In genomic region chr1:23452011-23452411, GRCh38 we compare ENCODE assay signal across 8 cellular contexts. TPM values are rescaled to one million over a fixed set of nuclear protein-coding genes. Genes with fewer than 3 reads are reported as not detected.
A peak's percentile ranks its signal among the peaks of the same experiment; 100 is the strongest.
DNase-seq lines count a peak whose midpoint lies in the region; ATAC-seq and TF ChIP-seq lines count a peak whose summit lies in the region.

No MANE protein-coding gene starts in this region.

- H4K20me1 ChIP-seq in neural progenitor cell (ENCODE audit: low read depth) = no peaks in the 10 kb centered on the region

- H3K79me2 ChIP-seq in neural progenitor cell (ENCODE audit: low read depth) = no peaks in the 10 kb centered on the region

- no peak for TF ChIP-seq CTCF in CD8-positive, alpha-beta T cell (IDR thresholded peaks at IDR 0.05)
- no peak for TF ChIP-seq CTCF in left lung (IDR thresholded peaks at IDR 0.05)
- TF ChIP-seq CTCF in GM10248 (IDR thresholded peaks at IDR 0.05; ENCODE audit: control extremely low read depth, extremely low read depth, low read depth, missing control alignments) = no peak
- no peak for TF ChIP-seq CTCF in neural progenitor cell (IDR thresholded peaks at IDR 0.05)

- H3K4me1 ChIP-seq in CD8-positive, alpha-beta T cell (ENCODE audit: insufficient read depth, low read length) = peaks cover 14% of the 10 kb centered on the region
- H3K4me1 ChIP-seq in left lung (peaks cover 3 to 14% of the 10 kb centered on the region in 2 donors), neural progenitor cell (no peaks in the 10 kb centered on the region)

- H3K4me1 Mint-ChIP-seq in CD8-positive, alpha-beta T cell (ENCODE audit: low read depth) = peaks cover 21% of the 10 kb centered on the region
- peaks cover 18% of the 10 kb centered on the region for H3K4me1 Mint-ChIP-seq in activated T-cell treated with anti-CD3 and anti-CD28 coated beads, Interleukin-2, amount 50 U/mL, for 24 hours (ENCODE audit: low read depth)
- no peaks in the 10 kb centered on the region for H3K4me1 Mint-ChIP-seq in neural progenitor cell

- peak overlapping the region; percentile 39 for H3K4me3 Mint-ChIP-seq in CD8-positive, alpha-beta T cell
- H3K4me3 Mint-ChIP-seq in activated T-cell treated with anti-CD3 and anti-CD28 coated beads, Interleukin-2, amount 50 U/mL, for 24 hours = no peak overlapping the region
- H3K4me3 Mint-ChIP-seq in neural progenitor cell = no peak overlapping the region

- peak overlapping the region; percentile 18 for H3K27ac Mint-ChIP-seq in CD8-positive, alpha-beta T cell
- no peak overlapping the region for H3K27ac Mint-ChIP-seq in activated T-cell treated with anti-CD3 and anti-CD28 coated beads, Interleukin-2, amount 50 U/mL, for 24 hours
- no peak overlapping the region for H3K27ac Mint-ChIP-seq in neural progenitor cell

- H3K9me3 ChIP-seq in CD8-positive, alpha-beta T cell (ENCODE audit: low read length) = no peaks in the 10 kb centered on the region
- no peaks in the 10 kb centered on the region for H3K9me3 ChIP-seq in MG63
- H3K9me3 ChIP-seq in left lung = no peaks in the 10 kb centered on the region
- no peaks in the 10 kb centered on the region for H3K9me3 ChIP-seq in neural progenitor cell (ENCODE audit: low read depth)

- no peaks in the 10 kb centered on the region for H3K36me3 Mint-ChIP-seq in CD8-positive, alpha-beta T cell
- H3K36me3 Mint-ChIP-seq in activated T-cell treated with anti-CD3 and anti-CD28 coated beads, Interleukin-2, amount 50 U/mL, for 24 hours (ENCODE audit: low read depth) = no peaks in the 10 kb centered on the region
- peaks cover 23% of the 10 kb centered on the region for H3K36me3 Mint-ChIP-seq in neural progenitor cell

- no peak overlapping the region for H3K4me2 ChIP-seq in neural progenitor cell

- no peak overlapping the region for H3K27ac ChIP-seq in CD8-positive, alpha-beta T cell (ENCODE audit: low read depth, low read length)
- H3K27ac ChIP-seq in left lung = peak overlapping the region; percentile 46 to 57
- H3K27ac ChIP-seq in neural progenitor cell = no peak overlapping the region

- no peaks in the 10 kb centered on the region for H3K36me3 ChIP-seq in CD8-positive, alpha-beta T cell (ENCODE audit: insufficient read depth, low read length)
- H3K36me3 ChIP-seq in MG63 (no peaks in the 10 kb centered on the region), left lung (peaks cover 0 to 4% of the 10 kb centered on the region in 2 donors), neural progenitor cell (no peaks in the 10 kb centered on the region)

- POLR2A ChIA-PET in CD8-positive, alpha-beta T cell (lab: Charles Lee) = no interaction called here
- POLR2A ChIA-PET in GM10248 (lab: Yijun Ruan, JAX) = no interaction called here

- H3K4me3 ChIP-seq in CD8-positive, alpha-beta T cell (ENCODE audit: low read depth, low read length) = no peak overlapping the region
- H3K4me3 ChIP-seq in MG63 (no peak overlapping the region), left lung (no peak overlapping the region), neural progenitor cell (no peak overlapping the region)

- H3K27me3 Mint-ChIP-seq in CD8-positive, alpha-beta T cell (ENCODE audit: low read depth) = peaks cover 8% of the 10 kb centered on the region
- peaks cover 6% of the 10 kb centered on the region for H3K27me3 Mint-ChIP-seq in activated T-cell treated with anti-CD3 and anti-CD28 coated beads, Interleukin-2, amount 50 U/mL, for 24 hours
- peaks cover 3% of the 10 kb centered on the region for H3K27me3 Mint-ChIP-seq in neural progenitor cell (ENCODE audit: insufficient read depth, low read depth)

- no peak overlapping the region for H3K9ac ChIP-seq in neural progenitor cell

- no peaks in the 10 kb centered on the region for H3F3A ChIP-seq in neural progenitor cell (ENCODE audit: low read depth)

- intact Hi-C loops in CD8-positive, alpha-beta T cell (cut with DNase I, micrococcal nuclease) = no loop called here
- intact Hi-C loops in left lung (cut with DNase I) = no loop called here

- peak; percentile 89 for ATAC-seq in CD8-positive, alpha-beta T cell
- ATAC-seq in left lung = peak; percentile 92
- ATAC-seq in HG03521 (IDR thresholded peaks at IDR 0.05; ENCODE audit: unreplicated experiment) = no peak

- DNase-seq in CD8-positive, alpha-beta T cell = peak; percentile 10 to 64 (median 39)
- DNase-seq in MG63 (peak; percentile 27), left lung (peak; percentile 86 to 89), NCI-H187 (lab: John Stamatoyannopoulos, UW) (no peak), GM10248 (ENCODE audit: extremely low spot score) (no peak), neural progenitor cell (ENCODE audit: low spot score) (no peak)
- DNase-seq in activated T-cell treated with anti-CD3 and anti-CD28 coated beads, Interleukin-2, amount 50 U/mL, for 24 hours = peak; percentile 37

- no peak overlapping the region for H2AFZ ChIP-seq in neural progenitor cell (replicated peaks)

- CTCF ChIA-PET in CD8-positive, alpha-beta T cell (lab: Charles Lee) = interaction anchor here (0.7 kb wide), 1 partner anchor 130 kb away, joined by 3 read pairs; no protein-coding TSS in a partner anchor
- CTCF ChIA-PET in GM10248 (lab: Yijun Ruan, JAX) = interaction anchor here (1.2 kb wide), 1 partner anchor 10 kb away, joined by 4 read pairs; no protein-coding TSS in a partner anchor

- no peaks in the 10 kb centered on the region for H3K9me3 Mint-ChIP-seq in CD8-positive, alpha-beta T cell
- no peaks in the 10 kb centered on the region for H3K9me3 Mint-ChIP-seq in activated T-cell treated with anti-CD3 and anti-CD28 coated beads, Interleukin-2, amount 50 U/mL, for 24 hours
- no peaks in the 10 kb centered on the region for H3K9me3 Mint-ChIP-seq in neural progenitor cell

- no peaks in the 10 kb centered on the region for H3K27me3 ChIP-seq in CD8-positive, alpha-beta T cell (ENCODE audit: insufficient read depth, low read length)
- no peaks in the 10 kb centered on the region for H3K27me3 ChIP-seq in MG63
- no peaks in the 10 kb centered on the region for H3K27me3 ChIP-seq in left lung
- H3K27me3 ChIP-seq in neural progenitor cell = no peaks in the 10 kb centered on the region

RNA-seq across cellular contexts. Expression of gene TCEA3, which starts 27.5 kb away (rescaled TPM):
- total RNA-seq in CD8-positive, alpha-beta T cell = 10 to 100 TPM; 14.0 to 16.9 TPM
- total RNA-seq in MG63 (2014; rRNA removed; shearing (Covaris generic); ENCODE audit: low replicate concordance) = not detected in 2 replicates
- total RNA-seq in left lung (10 to 100 TPM; 28.3 to 43.2 TPM), neural progenitor cell (ENCODE audit: low replicate concordance) (0.53 and 0.54 TPM in 2 replicates)

RNA-seq across cellular contexts. Expression of gene ASAP3, which starts 32.0 kb away (rescaled TPM):
- total RNA-seq in CD8-positive, alpha-beta T cell = 1 to 10 TPM in 1 of 2 experiments, under 1 TPM in 1; 0.81 to 1.0 TPM
- 8.4 and 17.3 TPM in 2 replicates for total RNA-seq in MG63 (2014; rRNA removed; shearing (Covaris generic); ENCODE audit: low replicate concordance)
- total RNA-seq in left lung (10 to 100 TPM; 35.2 to 43.7 TPM), neural progenitor cell (ENCODE audit: low replicate concordance) (3.9 and 8.7 TPM in 2 replicates)

Comparison
In these comparisons a context has a peak if more than half of its experiments do, and no peak if none do; other contexts are left out.
1. DNase-seq: peak in CD8-positive, alpha-beta T cell (7 of 7), MG63 (single experiment), activated T-cell treated with anti-CD3 and anti-CD28 coated beads, Interleukin-2, amount 50 U/mL, for 24 hours (single experiment) and left lung (2 of 2); none in NCI-H187 (0 of 2), GM10248 (single experiment) and neural progenitor cell (single experiment).
2. H3K27ac ChIP-seq: peak in left lung (2 of 2); none in CD8-positive, alpha-beta T cell (single experiment) and neural progenitor cell (single experiment).